In genomic region chr10:435397-435796, GRCh38 we compare ENCODE assay signal across 14 cellular contexts.
DNase-seq lines count a peak whose midpoint lies in the region; TF ChIP-seq lines count a peak whose summit lies in the region.
"Had no signal": no experiment of that assay in that cellular context is flagged by ENCODE, and none has a peak within 500 bp of the region (broad histone marks: within the 10 kb centered on the region; RNA-seq: fewer than 3 reads in every experiment).

No MANE protein-coding gene starts in this region.

- H3K27ac ChIP-seq in VCaP (peak overlapping the region; percentile 74), osteoblast (ENCODE audit: low read depth, low read length) (no peak overlapping the region)
- H3K27ac ChIP-seq: BLaER1 had no signal

- H3K4me1 Mint-ChIP-seq in activated naive CD4-positive, alpha-beta T cell treated with anti-CD3 and anti-CD28 coated beads, Interleukin-2, amount 50 U/mL, for 24 hours, result peaks cover 51% of the 10 kb centered on the region

- no peak overlapping the region for H3K27ac Mint-ChIP-seq in activated naive CD4-positive, alpha-beta T cell treated with anti-CD3 and anti-CD28 coated beads, Interleukin-2, amount 50 U/mL, for 24 hours
- H3K27ac Mint-ChIP-seq: HFFc6 had no signal

- no peak overlapping the region for H3K4me3 ChIP-seq in osteoblast (ENCODE audit: insufficient read depth, low read length)
- H3K4me3 ChIP-seq: BLaER1 had no signal

- peaks cover 5% of the 10 kb centered on the region for H3K9me3 Mint-ChIP-seq in activated naive CD4-positive, alpha-beta T cell treated with anti-CD3 and anti-CD28 coated beads, Interleukin-2, amount 50 U/mL, for 24 hours
- H3K9me3 Mint-ChIP-seq: HFFc6 had no signal

- H3K4me3 Mint-ChIP-seq in activated naive CD4-positive, alpha-beta T cell treated with anti-CD3 and anti-CD28 coated beads, Interleukin-2, amount 50 U/mL, for 24 hours, result peak overlapping the region; percentile 69
- H3K4me3 Mint-ChIP-seq: HFFc6 had no signal

- H3K9me3 ChIP-seq in osteoblast (ENCODE audit: low read depth, low read length), result no peaks in the 10 kb centered on the region
- H3K9me3 ChIP-seq: BLaER1 had no signal

- H3K36me3 ChIP-seq in osteoblast (ENCODE audit: insufficient read depth, low read length), result peaks cover 7% of the 10 kb centered on the region

- H3K27me3 ChIP-seq in osteoblast (ENCODE audit: insufficient read depth, low read length), result no peaks in the 10 kb centered on the region
- H3K27me3 ChIP-seq: BLaER1 had no signal

- H3K4me2 ChIP-seq in osteoblast (ENCODE audit: insufficient read depth, low read length), result no peak overlapping the region
- H3K4me2 ChIP-seq: BLaER1 had no signal

- H3K36me3 Mint-ChIP-seq in activated naive CD4-positive, alpha-beta T cell treated with anti-CD3 and anti-CD28 coated beads, Interleukin-2, amount 50 U/mL, for 24 hours, result peaks cover 6% of the 10 kb centered on the region

- no peaks in the 10 kb centered on the region for H3K79me2 ChIP-seq in osteoblast (ENCODE audit: insufficient read depth, low read length)

- no peak for DNase-seq in activated naive CD4-positive, alpha-beta T cell treated with Interleukin-2 at 50 U/mL for 16 hours
- DNase-seq in HT-29 (ENCODE audit: low spot score) (peak; percentile 4), osteoblast (ENCODE audit: insufficient read length, low spot score, missing footprints) (peak; percentile 54), islet precursor cell (no peak), NCI-H1694 treated with DMSO at 0.1 percent for 48 hours (lab: John Stamatoyannopoulos, UW) (no peak)
- no peak for DNase-seq in stimulated activated CD8-positive, alpha-beta memory T cell treated with anti-CD3 and anti-CD28 coated beads, Interleukin-4, amount 100 ng/mL, for 48 hours
- DNase-seq: 8988T, Caco-2, GOT3, H7, HFFc6 had no signal

- no peaks in the 10 kb centered on the region for H3K4me1 ChIP-seq in osteoblast (ENCODE audit: insufficient read depth, low read length)
- H3K4me1 ChIP-seq: Caco-2 had no signal

- peaks cover 4% of the 10 kb centered on the region for H4K20me1 ChIP-seq in osteoblast (ENCODE audit: insufficient read depth, low read length)

- H2AFZ ChIP-seq in osteoblast (ENCODE audit: low read length), result no peak overlapping the region

- TF ChIP-seq CTCF in VCaP (conservative IDR thresholded peaks at IDR 0.05) (no peak), osteoblast (IDR thresholded peaks at IDR 0.05; ENCODE audit: extremely low read depth, low read depth, low read length) (no peak)

- H3K27me3 Mint-ChIP-seq in activated naive CD4-positive, alpha-beta T cell treated with anti-CD3 and anti-CD28 coated beads, Interleukin-2, amount 50 U/mL, for 24 hours, result no peaks in the 10 kb centered on the region

Comparison
In these comparisons a context has a peak if more than half of its experiments do, and no peak if none do; other contexts are left out.
1. DNase-seq: peak in HT-29 (single experiment) and osteoblast (single experiment); none in activated naive CD4-positive, alpha-beta T cell treated with Interleukin-2 at 50 U/mL for 16 hours (single experiment), stimulated activated CD8-positive, alpha-beta memory T cell treated with anti-CD3 and anti-CD28 coated beads, Interleukin-4, amount 100 ng/mL, for 48 hours (single experiment), islet precursor cell (single experiment) and NCI-H1694 treated with DMSO at 0.1 percent for 48 hours (single experiment).